ENCODE assay signal across 1 cellular context in genomic region chr3:184347321-184348056, GRCh38.
TF ChIP-seq lines count a peak whose summit lies in the region.

No MANE protein-coding gene starts in this region.

TF ChIP-seq in K562, 482 proteins besides CTCF, POLR2A, EP300 and RAD21 (continues in another document):
- TF ChIP-seq DPF2 (IDR thresholded peaks at IDR 0.05) (peak; percentile 85; the same call in 1 of the 2 replicates), NRF1 (conservative IDR thresholded peaks at IDR 0.05 in 1 of 2, IDR thresholded peaks at IDR 0.05 in 1 of 2) (no peak), DACH1 (IDR thresholded peaks at IDR 0.05; ENCODE audit: partially characterized antibody) (no peak), CHD4 (IDR thresholded peaks at IDR 0.05; ENCODE audit: insufficient read depth, insufficient replicate concordance, low read depth, low read length, poor library complexity, severe bottlenecking) (no peak), RBFOX2 (IDR thresholded peaks at IDR 0.05; ENCODE audit: low read depth, low read length) (no peak), FOSL1 (tag; conservative IDR thresholded peaks at IDR 0.05) (peak; percentile 48; the same call in 1 of the 2 replicates), SETDB1 (IDR thresholded peaks at IDR 0.05; ENCODE audit: low read length) (no peak), ZNF512 (tag; IDR thresholded peaks at IDR 0.05) (no peak), BRD4 (IDR thresholded peaks at IDR 0.05) (no peak), MIER1 (IDR thresholded peaks at IDR 0.05; ENCODE audit: low read depth) (no peak), LEF1 (IDR thresholded peaks at IDR 0.05) (peak; percentile 36; the same call in 1 of the 2 replicates), MAFF (IDR thresholded peaks at IDR 0.05; ENCODE audit: low read length) (peak; percentile 99), TCF3 (CRISPR knock-in tag; IDR thresholded peaks at IDR 0.05) (peak; percentile 51; the same call in 1 of the 2 replicates), KDM4B (IDR thresholded peaks at IDR 0.05; ENCODE audit: borderline replicate concordance in 2 of 2, low read depth in 1 of 2) (no peak), ZNF561 (CRISPR knock-in tag; conservative IDR thresholded peaks at IDR 0.05) (no peak), ELF1 (tag; IDR thresholded peaks at IDR 0.05) (no peak), PRMT5 (CRISPR knock-in tag; IDR thresholded peaks at IDR 0.05) (no peak), SMARCA5 (IDR thresholded peaks at IDR 0.05) (no peak), E2F1 (CRISPR knock-in tag; IDR thresholded peaks at IDR 0.05) (no peak), KHSRP (IDR thresholded peaks at IDR 0.05) (no peak), FOXK2 (conservative IDR thresholded peaks at IDR 0.05 in 1 of 2, IDR thresholded peaks at IDR 0.05 in 1 of 2; ENCODE audit: low read depth in 2 of 2) (peak in 1 of 2 experiments; percentile 29; a peak in 1 of 4 replicates), MNT (conservative IDR thresholded peaks at IDR 0.05) (peak in 1 of 2 experiments; percentile 38; a peak in 1 of 4 replicates), ETS1 (conservative IDR thresholded peaks at IDR 0.05; ENCODE audit: control insufficient read depth, low read depth, low read length) (no peak), ARID1B (IDR thresholded peaks at IDR 0.05) (peak; percentile 83), ZNF639 (CRISPR knock-in tag; conservative IDR thresholded peaks at IDR 0.05 in 1 of 2, IDR thresholded peaks at IDR 0.05 in 1 of 2) (0 out of 4 replicates have a peak, but pooled peaks of 1 of the 2 experiments have one; percentile 38), ARHGAP35 (IDR thresholded peaks at IDR 0.05; ENCODE audit: partially characterized antibody) (no peak), ZFPM2 (CRISPR knock-in tag; IDR thresholded peaks at IDR 0.05) (no peak), C11orf30 (IDR thresholded peaks at IDR 0.05; ENCODE audit: low read depth) (peak; percentile 99), HNRNPK (IDR thresholded peaks at IDR 0.05; ENCODE audit: low read depth, low read length, poor library complexity, severe bottlenecking) (no peak), CTBP1 (IDR thresholded peaks at IDR 0.05; ENCODE audit: borderline replicate concordance) (no peak; the same call in 1 of the 2 replicates), YBX1 (IDR thresholded peaks at IDR 0.05) (no peak), FOXP4 (CRISPR knock-in tag; IDR thresholded peaks at IDR 0.05; ENCODE audit: borderline replicate concordance) (no peak), ZNF316 (IDR thresholded peaks at IDR 0.05) (peak; percentile 100), TARDBP (IDR thresholded peaks at IDR 0.05) (no peak), ZNF79 (CRISPR knock-in tag; IDR thresholded peaks at IDR 0.05; ENCODE audit: low read depth) (no peak), SMARCE1 (IDR thresholded peaks at IDR 0.05) (peak; percentile 48; the same call in 1 of the 2 replicates), E2F8 (IDR thresholded peaks at IDR 0.05; ENCODE audit: low read depth, partially characterized antibody) (no peak), STAT5A (IDR thresholded peaks at IDR 0.05; ENCODE audit: borderline replicate concordance, low read length) (peak; percentile 60), ELF2 (CRISPR knock-in tag; IDR thresholded peaks at IDR 0.05) (0 out of 2 replicates have a peak, but pooled peaks have one; percentile 57), SUPT5H (IDR thresholded peaks at IDR 0.05) (peak; percentile 37), HNRNPLL (IDR thresholded peaks at IDR 0.05; ENCODE audit: low read depth, low read length, poor library complexity, severe bottlenecking) (no peak), CBFA2T3 (IDR thresholded peaks at IDR 0.05) (peak; percentile 77), NR2C2 (CRISPR knock-in tag; IDR thresholded peaks at IDR 0.05) (no peak), NR2C2 (tag; IDR thresholded peaks at IDR 0.05) (0 out of 2 replicates have a peak, but pooled peaks have one; percentile 18), MECOM (CRISPR knock-in tag; IDR thresholded peaks at IDR 0.05) (no peak), CTCFL (IDR thresholded peaks at IDR 0.05; ENCODE audit: borderline replicate concordance, insufficient read depth, low read depth, low read length, poor library complexity, severe bottlenecking) (no peak), GTF2F1 (IDR thresholded peaks at IDR 0.05; ENCODE audit: low read depth, low read length) (no peak), CBX1 (IDR thresholded peaks at IDR 0.05; ENCODE audit: low read depth) (no peak), RNF219 (CRISPR knock-in tag; IDR thresholded peaks at IDR 0.05) (no peak), PTTG1 (tag; IDR thresholded peaks at IDR 0.05; ENCODE audit: low read depth) (no peak)
